ENCODE assay signal across 14 cellular contexts in genomic region chr3:50372349-50372748, GRCh38. TPM values are rescaled to one million over a fixed set of nuclear protein-coding genes. Genes with fewer than 3 reads are reported as not detected.
A peak's percentile ranks its signal among the peaks of the same experiment; 100 is the strongest.
DNase-seq lines count a peak whose midpoint lies in the region; ATAC-seq lines count a peak whose summit lies in the region.
"Had no signal": no experiment of that assay in that cellular context is flagged by ENCODE, and none has a peak within 500 bp of the region (broad histone marks: within the 10 kb centered on the region; RNA-seq: fewer than 3 reads in every experiment).

No MANE protein-coding gene starts in this region.

- H3K36me3 ChIP-seq in H7 (replicated peaks; ENCODE audit: control insufficient read depth, insufficient read depth, low read length) = no peaks in the 10 kb centered on the region
- peaks cover 0 to 1% of the 10 kb centered on the region in 2 donors for H3K36me3 ChIP-seq in neuronal stem cell (replicated peaks in 1 of 2; ENCODE audit: control insufficient read depth in 2 of 2, insufficient read depth in 2 of 2, low read length in 2 of 2)
- H3K36me3 ChIP-seq: neutrophil had no signal

- peaks cover 3% of the 10 kb centered on the region for H3K79me1 ChIP-seq in neuronal stem cell (ENCODE audit: low read depth, low read length)

- H3K27ac ChIP-seq in neuronal stem cell (replicated peaks; ENCODE audit: low read length) = peak overlapping the region; percentile 42
- H3K27ac ChIP-seq: lower lobe of right lung, neutrophil, VCaP had no signal

- no CpG with 5 or more reads among the region's 8 CpGs for WGBS in neuronal stem cell (ENCODE audit: extremely low coverage in 2 of 2, insufficient read length in 2 of 2, insufficient replicate concordance in 1 of 2), 2 donors

- H3K4me1 ChIP-seq in neuronal stem cell (ENCODE audit: control insufficient read depth in 2 of 2, insufficient read depth in 1 of 2, low read depth in 1 of 2, low read length in 2 of 2) = peaks cover 35 to 39% of the 10 kb centered on the region in 2 donors
- H3K4me1 ChIP-seq: lower lobe of right lung had no signal

- no peak overlapping the region for H4K8ac ChIP-seq in neuronal stem cell (ENCODE audit: low read depth, low read length)

- H3K9ac ChIP-seq in neuronal stem cell (ENCODE audit: low read depth, low read length, poor library complexity) = peak overlapping the region; percentile 70

- ATAC-seq in HG03439 (IDR thresholded peaks at IDR 0.05; ENCODE audit: unreplicated experiment) (no peak), GM21717 (IDR thresholded peaks at IDR 0.05; ENCODE audit: unreplicated experiment) (no peak)
- ATAC-seq: lower lobe of right lung had no signal

- H3K14ac ChIP-seq in neuronal stem cell (ENCODE audit: low read length) = no peak overlapping the region

- peak overlapping the region; percentile 42 for H2AK5ac ChIP-seq in neuronal stem cell (ENCODE audit: low read depth, low read length)

- no peak overlapping the region for H3K4me2 ChIP-seq in neuronal stem cell (ENCODE audit: insufficient read depth, low read length, poor library complexity, severe bottlenecking)

- H2BK120ac ChIP-seq in neuronal stem cell (ENCODE audit: low read depth, low read length) = no peak overlapping the region

- H2BK12ac ChIP-seq in neuronal stem cell (ENCODE audit: low read length) = peak overlapping the region; percentile 99

- H2BK5ac ChIP-seq in neuronal stem cell (ENCODE audit: low read length) = peak overlapping the region; percentile 99

- H2BK15ac ChIP-seq in neuronal stem cell (ENCODE audit: low read length) = peak overlapping the region; percentile 98

- peaks cover 0 to 2% of the 10 kb centered on the region in 2 donors for H3K9me3 ChIP-seq in neuronal stem cell (replicated peaks in 1 of 2; ENCODE audit: control insufficient read depth in 2 of 2, insufficient read depth in 1 of 2, low read depth in 1 of 2, low read length in 2 of 2)
- H3K9me3 ChIP-seq: lower lobe of right lung, neutrophil had no signal

- peak overlapping the region; percentile 96 for H3K18ac ChIP-seq in neuronal stem cell (ENCODE audit: low read length)

- DNase-seq in H7 (peak; percentile 76), NAMALWA (ENCODE audit: low spot score) (peak; percentile 34), astrocyte of the hippocampus (ENCODE audit: low read depth, low spot score) (peak; percentile 20), neuronal stem cell (ENCODE audit: low spot score) (no peak), iPS-NIHi7 (ENCODE audit: extremely low spot score) (no peak)
- DNase-seq: COR-L47; IMR-90; lower lobe of right lung; NCI-H146; NK-92 treated with Interleukin-12 subunit alpha and Interleukin-12 subunit beta, amount 100 ng/mL, for 24 hours had no signal

- H3K23ac ChIP-seq in neuronal stem cell (ENCODE audit: low read depth, low read length, poor library complexity) = no peak overlapping the region

- no peaks in the 10 kb centered on the region for H3K27me3 ChIP-seq in H7 (ENCODE audit: control insufficient read depth, insufficient read depth, low read length)
- peaks cover 0 to 25% (median 0%) of the 10 kb centered on the region in 3 experiments for H3K27me3 ChIP-seq in neuronal stem cell (ENCODE audit: control insufficient read depth in 3 of 3, insufficient read depth in 3 of 3, low read depth in 1 of 3, low read length in 3 of 3)

- H4K91ac ChIP-seq in neuronal stem cell (ENCODE audit: low read depth, low read length, poor library complexity) = no peak overlapping the region

- peak overlapping the region; percentile 84 for H3K4ac ChIP-seq in neuronal stem cell (ENCODE audit: low read length)

- H3K4me3 ChIP-seq in H7 (ENCODE audit: insufficient read depth, low read depth, low read length) (no peak overlapping the region), neuronal stem cell (ENCODE audit: low read length in 2 of 2) (no peak overlapping the region)
- H3K4me3 ChIP-seq: lower lobe of right lung had no signal

- no peak overlapping the region for H2AFZ ChIP-seq in neuronal stem cell (ENCODE audit: low read length)

RNA-seq across cellular contexts. Expression of gene TMEM115, which starts 13.0 kb away (rescaled TPM):
- 33.1 and 38.7 TPM in 2 replicates for total RNA-seq in H7 (2014; rRNA removed; shearing (Covaris generic))
- 21.4 TPM for polyA plus RNA-seq in neuronal stem cell (2013, experiment 1 of 2)
- 20.8 TPM for polyA plus RNA-seq in neuronal stem cell (2013, experiment 2 of 2)

RNA-seq across cellular contexts. Expression of gene CYB561D2, which starts 21.7 kb away (rescaled TPM):
- 19.0 and 20.0 TPM in 2 replicates for total RNA-seq in H7 (2014; rRNA removed; shearing (Covaris generic))
- polyA plus RNA-seq in neuronal stem cell (2013, experiment 1 of 2) = 6.9 TPM
- polyA plus RNA-seq in neuronal stem cell (2013, experiment 2 of 2) = 7.1 TPM

RNA-seq across cellular contexts. Expression of gene NPRL2, which starts 21.8 kb away (rescaled TPM):
- total RNA-seq in H7 (2014; rRNA removed; shearing (Covaris generic)) = 41.1 and 41.6 TPM in 2 replicates
- 19.4 TPM for polyA plus RNA-seq in neuronal stem cell (2013, experiment 1 of 2)
- polyA plus RNA-seq in neuronal stem cell (2013, experiment 2 of 2) = 17.4 TPM

RNA-seq across cellular contexts. Expression of gene ZMYND10, which starts 26.8 kb away (rescaled TPM):
- total RNA-seq in H7 (2014; rRNA removed; shearing (Covaris generic)) = 1.1 and 1.3 TPM in 2 replicates
- polyA plus RNA-seq in neuronal stem cell (2013, experiment 1 of 2) = 2.0 TPM
- 1.6 TPM for polyA plus RNA-seq in neuronal stem cell (2013, experiment 2 of 2)

RNA-seq across cellular contexts. Expression of gene RASSF1, which starts 31.7 kb away (rescaled TPM):
- 11.4 and 16.7 TPM in 2 replicates for total RNA-seq in H7 (2014; rRNA removed; shearing (Covaris generic))
- polyA plus RNA-seq in neuronal stem cell (2013, experiment 1 of 2) = 8.5 TPM
- 8.5 TPM for polyA plus RNA-seq in neuronal stem cell (2013, experiment 2 of 2)

Comparison
In these comparisons a context has a peak if more than half of its experiments do, and no peak if none do; other contexts are left out.
1. DNase-seq: peak in H7 (single experiment), NAMALWA (single experiment) and astrocyte of the hippocampus (single experiment); none in neuronal stem cell (single experiment) and iPS-NIHi7 (single experiment).